In genomic region chr9:6899274-6899673, GRCh38 we compare ENCODE assay signal across 1 cellular context.
TF ChIP-seq lines count a peak whose summit lies in the region.

No MANE protein-coding gene starts in this region.

TF ChIP-seq in HepG2, 621 proteins besides CTCF, POLR2A, EP300 and RAD21 (continued from another document and continues in another):
- TF ChIP-seq IKZF5 (CRISPR knock-in tag; IDR thresholded peaks at IDR 0.05) (peak; percentile 49; the same call in 1 of the 2 replicates), GRHL1 (CRISPR knock-in tag; conservative IDR thresholded peaks at IDR 0.05) (no peak), ZNF788 (CRISPR knock-in tag; IDR thresholded peaks at IDR 0.05; ENCODE audit: borderline replicate concordance) (no peak), NBN (conservative IDR thresholded peaks at IDR 0.05) (no peak), KIAA2018 (CRISPR knock-in tag; IDR thresholded peaks at IDR 0.05; ENCODE audit: borderline replicate concordance) (no peak), MYPOP (CRISPR knock-in tag; IDR thresholded peaks at IDR 0.05) (no peak), DPF2 (CRISPR knock-in tag; IDR thresholded peaks at IDR 0.05; ENCODE audit: borderline replicate concordance, low read depth) (peak; percentile 64; the same call in 1 of the 2 replicates), SP1 (IDR thresholded peaks at IDR 0.05) (no peak), SP1 (CRISPR knock-in tag; IDR thresholded peaks at IDR 0.05) (no peak), HOXA9 (CRISPR knock-in tag; IDR thresholded peaks at IDR 0.05; ENCODE audit: borderline replicate concordance) (no peak), SOX6 (IDR thresholded peaks at IDR 0.05) (no peak), SOX6 (CRISPR knock-in tag; IDR thresholded peaks at IDR 0.05) (peak; percentile 80), ZBTB49 (CRISPR knock-in tag; IDR thresholded peaks at IDR 0.05; ENCODE audit: borderline replicate concordance) (no peak), KLF6 (CRISPR knock-in tag; IDR thresholded peaks at IDR 0.05) (no peak), ERF (CRISPR knock-in tag; IDR thresholded peaks at IDR 0.05) (peak; percentile 30; the same call in 1 of the 2 replicates), PAX8 (CRISPR knock-in tag; IDR thresholded peaks at IDR 0.05; ENCODE audit: borderline replicate concordance) (no peak), HHEX (CRISPR knock-in tag; IDR thresholded peaks at IDR 0.05) (no peak), ZFYVE20 (CRISPR knock-in tag; IDR thresholded peaks at IDR 0.05; ENCODE audit: borderline replicate concordance, low read depth) (no peak), ATF1 (CRISPR knock-in tag; IDR thresholded peaks at IDR 0.05) (no peak), IRF2 (CRISPR knock-in tag; IDR thresholded peaks at IDR 0.05) (peak; percentile 16; the same call in 1 of the 2 replicates), FOXA3 (CRISPR knock-in tag; IDR thresholded peaks at IDR 0.05) (peak; percentile 71), RFX1 (IDR thresholded peaks at IDR 0.05) (peak; percentile 60; the same call in 1 of the 2 replicates), ZNF512 (CRISPR knock-in tag; IDR thresholded peaks at IDR 0.05) (no peak), MED1 (CRISPR knock-in tag; IDR thresholded peaks at IDR 0.05) (peak; percentile 61), TAF1 (CRISPR knock-in tag; IDR thresholded peaks at IDR 0.05) (no peak), ZNF83 (CRISPR knock-in tag; IDR thresholded peaks at IDR 0.05; ENCODE audit: borderline replicate concordance) (no peak), ZBTB1 (CRISPR knock-in tag; IDR thresholded peaks at IDR 0.05; ENCODE audit: borderline replicate concordance) (no peak), NCOA2 (CRISPR knock-in tag; IDR thresholded peaks at IDR 0.05) (peak; percentile 45; the same call in 1 of the 2 replicates), TAF15 (IDR thresholded peaks at IDR 0.05; ENCODE audit: low read depth, low read length, poor library complexity, severe bottlenecking) (no peak), ZNF709 (CRISPR knock-in tag; IDR thresholded peaks at IDR 0.05) (no peak), MYC (CRISPR knock-in tag; IDR thresholded peaks at IDR 0.05; ENCODE audit: borderline replicate concordance) (no peak)
- TF ChIP-seq, protein P1, sequence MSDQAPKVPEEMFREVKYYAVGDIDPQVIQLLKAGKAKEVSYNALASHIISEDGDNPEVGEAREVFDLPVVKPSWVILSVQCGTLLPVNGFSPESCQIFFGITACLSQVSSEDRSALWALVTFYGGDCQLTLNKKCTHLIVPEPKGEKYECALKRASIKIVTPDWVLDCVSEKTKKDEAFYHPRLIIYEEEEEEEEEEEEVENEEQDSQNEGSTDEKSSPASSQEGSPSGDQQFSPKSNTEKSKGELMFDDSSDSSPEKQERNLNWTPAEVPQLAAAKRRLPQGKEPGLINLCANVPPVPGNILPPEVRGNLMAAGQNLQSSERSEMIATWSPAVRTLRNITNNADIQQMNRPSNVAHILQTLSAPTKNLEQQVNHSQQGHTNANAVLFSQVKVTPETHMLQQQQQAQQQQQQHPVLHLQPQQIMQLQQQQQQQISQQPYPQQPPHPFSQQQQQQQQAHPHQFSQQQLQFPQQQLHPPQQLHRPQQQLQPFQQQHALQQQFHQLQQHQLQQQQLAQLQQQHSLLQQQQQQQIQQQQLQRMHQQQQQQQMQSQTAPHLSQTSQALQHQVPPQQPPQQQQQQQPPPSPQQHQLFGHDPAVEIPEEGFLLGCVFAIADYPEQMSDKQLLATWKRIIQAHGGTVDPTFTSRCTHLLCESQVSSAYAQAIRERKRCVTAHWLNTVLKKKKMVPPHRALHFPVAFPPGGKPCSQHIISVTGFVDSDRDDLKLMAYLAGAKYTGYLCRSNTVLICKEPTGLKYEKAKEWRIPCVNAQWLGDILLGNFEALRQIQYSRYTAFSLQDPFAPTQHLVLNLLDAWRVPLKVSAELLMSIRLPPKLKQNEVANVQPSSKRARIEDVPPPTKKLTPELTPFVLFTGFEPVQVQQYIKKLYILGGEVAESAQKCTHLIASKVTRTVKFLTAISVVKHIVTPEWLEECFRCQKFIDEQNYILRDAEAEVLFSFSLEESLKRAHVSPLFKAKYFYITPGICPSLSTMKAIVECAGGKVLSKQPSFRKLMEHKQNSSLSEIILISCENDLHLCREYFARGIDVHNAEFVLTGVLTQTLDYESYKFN (CRISPR knock-in tag; conservative IDR thresholded peaks at IDR 0.05): peak; percentile 93
- TF ChIP-seq, protein P2, sequence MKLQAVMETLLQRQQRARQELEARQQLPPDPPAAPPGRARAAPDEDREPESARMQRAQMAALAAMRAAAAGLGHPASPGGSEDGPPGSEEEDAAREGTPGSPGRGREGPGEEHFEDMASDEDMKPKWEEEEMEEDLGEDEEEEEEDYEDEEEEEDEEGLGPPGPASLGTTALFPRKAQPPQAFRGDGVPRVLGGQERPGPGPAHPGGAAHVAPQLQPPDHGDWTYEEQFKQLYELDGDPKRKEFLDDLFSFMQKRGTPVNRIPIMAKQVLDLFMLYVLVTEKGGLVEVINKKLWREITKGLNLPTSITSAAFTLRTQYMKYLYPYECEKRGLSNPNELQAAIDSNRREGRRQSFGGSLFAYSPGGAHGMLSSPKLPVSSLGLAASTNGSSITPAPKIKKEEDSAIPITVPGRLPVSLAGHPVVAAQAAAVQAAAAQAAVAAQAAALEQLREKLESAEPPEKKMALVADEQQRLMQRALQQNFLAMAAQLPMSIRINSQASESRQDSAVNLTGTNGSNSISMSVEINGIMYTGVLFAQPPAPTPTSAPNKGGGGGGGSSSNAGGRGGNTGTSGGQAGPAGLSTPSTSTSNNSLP (IDR thresholded peaks at IDR 0.05; ENCODE audit: low read depth, low read length): peak; percentile 98
- TF ChIP-seq, protein P3, sequence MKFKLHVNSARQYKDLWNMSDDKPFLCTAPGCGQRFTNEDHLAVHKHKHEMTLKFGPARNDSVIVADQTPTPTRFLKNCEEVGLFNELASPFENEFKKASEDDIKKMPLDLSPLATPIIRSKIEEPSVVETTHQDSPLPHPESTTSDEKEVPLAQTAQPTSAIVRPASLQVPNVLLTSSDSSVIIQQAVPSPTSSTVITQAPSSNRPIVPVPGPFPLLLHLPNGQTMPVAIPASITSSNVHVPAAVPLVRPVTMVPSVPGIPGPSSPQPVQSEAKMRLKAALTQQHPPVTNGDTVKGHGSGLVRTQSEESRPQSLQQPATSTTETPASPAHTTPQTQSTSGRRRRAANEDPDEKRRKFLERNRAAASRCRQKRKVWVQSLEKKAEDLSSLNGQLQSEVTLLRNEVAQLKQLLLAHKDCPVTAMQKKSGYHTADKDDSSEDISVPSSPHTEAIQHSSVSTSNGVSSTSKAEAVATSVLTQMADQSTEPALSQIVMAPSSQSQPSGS (CRISPR knock-in tag; IDR thresholded peaks at IDR 0.05): no peak
